ENCODE assay signal across 1 cellular context in the genomic region with DNA sequence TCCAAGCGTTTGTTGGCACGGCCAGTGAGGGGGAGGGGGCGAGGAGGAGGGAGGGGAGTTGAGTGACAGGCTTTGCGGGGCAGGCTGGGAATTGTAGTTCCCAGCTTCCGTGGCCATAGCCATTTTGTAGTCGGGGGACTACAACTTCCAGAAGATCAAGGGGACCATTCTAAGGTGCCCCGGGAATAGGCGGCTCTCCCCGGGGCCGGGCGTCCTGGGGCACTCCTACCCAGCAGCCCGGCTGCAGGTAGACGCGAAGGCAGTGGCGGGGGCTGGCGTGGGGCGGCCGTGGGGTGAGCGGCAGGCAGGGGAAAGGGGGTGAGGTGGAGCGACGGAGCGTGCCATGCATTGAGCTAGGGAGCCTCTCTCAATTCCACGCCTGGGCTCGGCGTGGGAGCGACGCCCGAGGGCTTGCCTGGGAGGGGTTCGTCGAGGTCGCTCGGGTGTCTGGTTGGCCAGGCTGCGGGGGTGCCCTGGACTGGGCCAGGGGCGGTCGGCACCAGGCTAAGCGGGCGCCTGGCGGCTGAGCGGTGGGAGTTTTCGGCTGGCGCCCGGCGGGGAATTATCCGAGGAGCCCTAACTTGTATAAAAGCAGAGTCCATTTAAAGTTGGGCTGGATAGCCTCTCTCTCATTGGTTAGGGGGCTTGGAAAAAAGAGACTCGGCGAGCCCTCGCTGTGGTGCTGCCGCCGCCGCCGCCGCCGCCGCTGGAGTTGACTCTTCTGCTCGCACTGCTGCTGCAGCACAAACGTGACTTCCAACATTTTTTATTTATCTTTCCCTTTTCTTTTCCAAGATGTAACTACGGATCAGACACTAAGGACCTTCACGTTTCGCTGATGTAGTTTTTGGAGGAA.
A peak's percentile ranks its signal among the peaks of the same experiment; 100 is the strongest.
TF ChIP-seq lines count a peak whose summit lies in the region.

A gene (plus strand): TSS at position 709 of the 856 bp plus-strand sequence. CDS start 471 bp downstream, outside the sequence.

TF ChIP-seq in HepG2, 621 proteins besides CTCF, POLR2A, EP300 and RAD21 (continued from another document and continues in another):
- TF ChIP-seq, protein P1, sequence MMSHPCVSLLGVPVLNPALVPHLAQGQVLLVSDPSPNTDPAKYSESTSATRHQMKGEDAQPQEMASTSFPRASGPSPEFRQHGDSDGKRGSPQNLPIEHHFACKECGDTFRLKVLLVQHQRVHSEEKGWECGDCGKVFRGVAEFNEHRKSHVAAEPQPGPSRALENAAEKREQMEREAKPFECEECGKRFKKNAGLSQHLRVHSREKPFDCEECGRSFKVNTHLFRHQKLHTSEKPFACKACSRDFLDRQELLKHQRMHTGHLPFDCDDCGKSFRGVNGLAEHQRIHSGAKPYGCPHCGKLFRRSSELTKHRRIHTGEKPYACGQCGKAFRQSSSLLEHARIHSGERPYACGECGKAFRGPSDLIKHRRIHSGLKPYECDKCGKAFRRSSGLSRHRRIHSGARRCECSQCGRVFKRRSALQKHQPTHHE (CRISPR knock-in tag; IDR thresholded peaks at IDR 0.05; ENCODE audit: borderline replicate concordance): 0 out of 2 replicates have a peak, but pooled peaks have one; percentile 23
- TF ChIP-seq, protein P2, sequence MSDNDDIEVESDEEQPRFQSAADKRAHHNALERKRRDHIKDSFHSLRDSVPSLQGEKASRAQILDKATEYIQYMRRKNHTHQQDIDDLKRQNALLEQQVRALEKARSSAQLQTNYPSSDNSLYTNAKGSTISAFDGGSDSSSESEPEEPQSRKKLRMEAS (IDR thresholded peaks at IDR 0.05): peak; percentile 78
- TF ChIP-seq, protein P3, sequence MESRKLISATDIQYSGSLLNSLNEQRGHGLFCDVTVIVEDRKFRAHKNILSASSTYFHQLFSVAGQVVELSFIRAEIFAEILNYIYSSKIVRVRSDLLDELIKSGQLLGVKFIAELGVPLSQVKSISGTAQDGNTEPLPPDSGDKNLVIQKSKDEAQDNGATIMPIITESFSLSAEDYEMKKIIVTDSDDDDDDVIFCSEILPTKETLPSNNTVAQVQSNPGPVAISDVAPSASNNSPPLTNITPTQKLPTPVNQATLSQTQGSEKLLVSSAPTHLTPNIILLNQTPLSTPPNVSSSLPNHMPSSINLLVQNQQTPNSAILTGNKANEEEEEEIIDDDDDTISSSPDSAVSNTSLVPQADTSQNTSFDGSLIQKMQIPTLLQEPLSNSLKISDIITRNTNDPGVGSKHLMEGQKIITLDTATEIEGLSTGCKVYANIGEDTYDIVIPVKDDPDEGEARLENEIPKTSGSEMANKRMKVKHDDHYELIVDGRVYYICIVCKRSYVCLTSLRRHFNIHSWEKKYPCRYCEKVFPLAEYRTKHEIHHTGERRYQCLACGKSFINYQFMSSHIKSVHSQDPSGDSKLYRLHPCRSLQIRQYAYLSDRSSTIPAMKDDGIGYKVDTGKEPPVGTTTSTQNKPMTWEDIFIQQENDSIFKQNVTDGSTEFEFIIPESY (CRISPR knock-in tag; IDR thresholded peaks at IDR 0.05): no peak
- TF ChIP-seq SP4 (CRISPR knock-in tag; IDR thresholded peaks at IDR 0.05) (no peak), SMAD9 (CRISPR knock-in tag; IDR thresholded peaks at IDR 0.05) (no peak), HNRNPUL1 (IDR thresholded peaks at IDR 0.05; ENCODE audit: low read depth, low read length) (peak; percentile 56; the same call in 1 of the 2 replicates), HOXD1 (CRISPR knock-in tag; IDR thresholded peaks at IDR 0.05) (0 out of 2 replicates have a peak, but pooled peaks have one; percentile 40), NFRKB (IDR thresholded peaks at IDR 0.05) (no peak), NFKB2 (CRISPR knock-in tag; IDR thresholded peaks at IDR 0.05; ENCODE audit: borderline replicate concordance) (peak; percentile 83; the same call in 1 of the 2 replicates), HMG20B (CRISPR knock-in tag; conservative IDR thresholded peaks at IDR 0.05) (peak; percentile 78; the same call in 1 of the 2 replicates), ZFP36L1 (CRISPR knock-in tag; IDR thresholded peaks at IDR 0.05) (no peak), HNRNPLL (IDR thresholded peaks at IDR 0.05; ENCODE audit: low read depth, low read length, poor library complexity, severe bottlenecking) (peak; percentile 67), SMAD1 (CRISPR knock-in tag; IDR thresholded peaks at IDR 0.05; ENCODE audit: borderline replicate concordance, low read depth) (no peak), PCBP1 (IDR thresholded peaks at IDR 0.05; ENCODE audit: borderline replicate concordance, low read depth, low read length) (peak; percentile 71; the same call in 1 of the 2 replicates), RELA (CRISPR knock-in tag; IDR thresholded peaks at IDR 0.05) (no peak), MTF1 (CRISPR knock-in tag; IDR thresholded peaks at IDR 0.05) (no peak), JUN (CRISPR knock-in tag; IDR thresholded peaks at IDR 0.05) (0 out of 2 replicates have a peak, but pooled peaks have one; percentile 32), TBP (CRISPR knock-in tag; IDR thresholded peaks at IDR 0.05) (peak; percentile 45; the same call in 1 of the 2 replicates), SATB2 (CRISPR knock-in tag; IDR thresholded peaks at IDR 0.05) (no peak; the same call in 1 of the 2 replicates), JARID2 (CRISPR knock-in tag; IDR thresholded peaks at IDR 0.05; ENCODE audit: insufficient replicate concordance) (peak; percentile 27), ZNF205 (CRISPR knock-in tag; IDR thresholded peaks at IDR 0.05) (peak; percentile 61; the same call in 1 of the 2 replicates), ZNF317 (CRISPR knock-in tag; IDR thresholded peaks at IDR 0.05) (no peak; the same call in none of the 2 replicates), ZNF33B (CRISPR knock-in tag; IDR thresholded peaks at IDR 0.05) (no peak; the same call in 1 of the 2 replicates), ZNF331 (CRISPR knock-in tag; IDR thresholded peaks at IDR 0.05) (no peak; the same call in 1 of the 2 replicates), ZNF253 (CRISPR knock-in tag; IDR thresholded peaks at IDR 0.05; ENCODE audit: borderline replicate concordance) (no peak), ZNF562 (CRISPR knock-in tag; IDR thresholded peaks at IDR 0.05; ENCODE audit: borderline replicate concordance) (no peak), ASH2L (IDR thresholded peaks at IDR 0.05; ENCODE audit: insufficient read length, low read depth, low read length) (peak; percentile 95), SRSF4 (IDR thresholded peaks at IDR 0.05; ENCODE audit: low read depth, low read length, poor library complexity, severe bottlenecking) (no peak), ZFP82 (CRISPR knock-in tag; IDR thresholded peaks at IDR 0.05; ENCODE audit: borderline replicate concordance) (peak; percentile 87; the same call in 1 of the 2 replicates), SMAD3 (CRISPR knock-in tag; IDR thresholded peaks at IDR 0.05) (no peak; the same call in 1 of the 2 replicates), ZFY (CRISPR knock-in tag; IDR thresholded peaks at IDR 0.05) (peak; percentile 2), KDM5B (CRISPR knock-in tag; IDR thresholded peaks at IDR 0.05; ENCODE audit: borderline replicate concordance) (peak; percentile 53; the same call in 1 of the 2 replicates), MTA3 (CRISPR knock-in tag; IDR thresholded peaks at IDR 0.05) (no peak), CEBPG (CRISPR knock-in tag; IDR thresholded peaks at IDR 0.05) (no peak; the same call in 1 of the 2 replicates), SP2 (CRISPR knock-in tag; IDR thresholded peaks at IDR 0.05) (peak; percentile 63)
- TF ChIP-seq, protein P4, sequence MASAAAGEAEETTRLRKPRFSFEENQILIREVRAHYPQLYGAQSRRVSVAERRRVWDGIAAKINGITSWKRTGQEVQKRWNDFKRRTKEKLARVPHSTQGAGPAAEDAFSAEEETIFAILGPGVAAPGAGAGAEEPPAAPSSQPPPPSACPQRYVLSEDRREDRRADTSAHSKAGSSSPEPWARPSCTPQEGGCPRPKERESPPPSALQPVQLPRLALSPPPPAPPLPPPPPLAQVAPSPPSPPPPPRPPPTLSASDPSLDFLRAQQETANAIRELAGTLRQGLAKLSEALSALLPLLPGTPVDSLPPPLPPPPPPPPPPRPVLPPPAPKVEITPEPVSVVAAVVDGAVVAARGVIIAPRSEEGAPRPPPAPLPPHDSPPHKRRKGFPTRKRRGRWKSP (CRISPR knock-in tag; IDR thresholded peaks at IDR 0.05): 0 out of 2 replicates have a peak, but pooled peaks have one; percentile 37
- TF ChIP-seq, protein P5, sequence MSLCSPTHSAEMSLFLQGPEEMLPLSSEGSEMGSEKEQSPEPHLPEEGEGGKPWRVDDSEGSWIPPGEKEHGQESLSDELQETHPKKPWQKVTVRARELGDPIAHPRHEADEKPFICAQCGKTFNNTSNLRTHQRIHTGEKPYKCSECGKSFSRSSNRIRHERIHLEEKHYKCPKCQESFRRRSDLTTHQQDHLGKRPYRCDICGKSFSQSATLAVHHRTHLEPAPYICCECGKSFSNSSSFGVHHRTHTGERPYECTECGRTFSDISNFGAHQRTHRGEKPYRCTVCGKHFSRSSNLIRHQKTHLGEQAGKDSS (CRISPR knock-in tag; IDR thresholded peaks at IDR 0.05; ENCODE audit: borderline replicate concordance, low read depth): peak; percentile 71; the same call in 1 of the 2 replicates
- TF ChIP-seq, protein P6, sequence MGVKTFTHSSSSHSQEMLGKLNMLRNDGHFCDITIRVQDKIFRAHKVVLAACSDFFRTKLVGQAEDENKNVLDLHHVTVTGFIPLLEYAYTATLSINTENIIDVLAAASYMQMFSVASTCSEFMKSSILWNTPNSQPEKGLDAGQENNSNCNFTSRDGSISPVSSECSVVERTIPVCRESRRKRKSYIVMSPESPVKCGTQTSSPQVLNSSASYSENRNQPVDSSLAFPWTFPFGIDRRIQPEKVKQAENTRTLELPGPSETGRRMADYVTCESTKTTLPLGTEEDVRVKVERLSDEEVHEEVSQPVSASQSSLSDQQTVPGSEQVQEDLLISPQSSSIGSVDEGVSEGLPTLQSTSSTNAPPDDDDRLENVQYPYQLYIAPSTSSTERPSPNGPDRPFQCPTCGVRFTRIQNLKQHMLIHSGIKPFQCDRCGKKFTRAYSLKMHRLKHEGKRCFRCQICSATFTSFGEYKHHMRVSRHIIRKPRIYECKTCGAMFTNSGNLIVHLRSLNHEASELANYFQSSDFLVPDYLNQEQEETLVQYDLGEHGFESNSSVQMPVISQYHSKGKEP (CRISPR knock-in tag; IDR thresholded peaks at IDR 0.05): no peak; the same call in 1 of the 2 replicates
- TF ChIP-seq, protein P7, sequence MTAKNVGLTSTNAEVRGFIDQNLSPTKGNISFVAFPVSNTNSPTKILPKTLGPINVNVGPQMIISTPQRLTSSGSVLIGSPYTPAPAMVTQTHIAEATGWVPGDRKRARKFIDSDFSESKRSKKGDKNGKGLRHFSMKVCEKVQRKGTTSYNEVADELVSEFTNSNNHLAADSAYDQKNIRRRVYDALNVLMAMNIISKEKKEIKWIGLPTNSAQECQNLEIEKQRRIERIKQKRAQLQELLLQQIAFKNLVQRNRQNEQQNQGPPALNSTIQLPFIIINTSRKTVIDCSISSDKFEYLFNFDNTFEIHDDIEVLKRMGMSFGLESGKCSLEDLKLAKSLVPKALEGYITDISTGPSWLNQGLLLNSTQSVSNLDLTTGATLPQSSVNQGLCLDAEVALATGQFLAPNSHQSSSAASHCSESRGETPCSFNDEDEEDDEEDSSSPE (CRISPR knock-in tag; IDR thresholded peaks at IDR 0.05): no peak; the same call in 1 of the 2 replicates
- TF ChIP-seq, protein P8, sequence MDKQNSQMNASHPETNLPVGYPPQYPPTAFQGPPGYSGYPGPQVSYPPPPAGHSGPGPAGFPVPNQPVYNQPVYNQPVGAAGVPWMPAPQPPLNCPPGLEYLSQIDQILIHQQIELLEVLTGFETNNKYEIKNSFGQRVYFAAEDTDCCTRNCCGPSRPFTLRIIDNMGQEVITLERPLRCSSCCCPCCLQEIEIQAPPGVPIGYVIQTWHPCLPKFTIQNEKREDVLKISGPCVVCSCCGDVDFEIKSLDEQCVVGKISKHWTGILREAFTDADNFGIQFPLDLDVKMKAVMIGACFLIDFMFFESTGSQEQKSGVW (CRISPR knock-in tag; IDR thresholded peaks at IDR 0.05; ENCODE audit: borderline replicate concordance): no peak
- TF ChIP-seq, protein P9, sequence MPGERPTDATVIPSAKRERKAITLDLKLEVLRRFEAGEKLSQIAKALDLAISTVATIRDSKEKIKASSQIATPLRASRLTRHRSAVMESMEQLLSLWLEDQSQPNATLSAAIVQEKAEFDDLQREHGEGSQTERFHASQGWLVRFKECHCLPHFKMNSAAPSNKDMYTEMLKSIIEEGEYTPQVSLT (CRISPR knock-in tag; IDR thresholded peaks at IDR 0.05; ENCODE audit: borderline replicate concordance, low read depth): no peak
- TF ChIP-seq, protein P10, sequence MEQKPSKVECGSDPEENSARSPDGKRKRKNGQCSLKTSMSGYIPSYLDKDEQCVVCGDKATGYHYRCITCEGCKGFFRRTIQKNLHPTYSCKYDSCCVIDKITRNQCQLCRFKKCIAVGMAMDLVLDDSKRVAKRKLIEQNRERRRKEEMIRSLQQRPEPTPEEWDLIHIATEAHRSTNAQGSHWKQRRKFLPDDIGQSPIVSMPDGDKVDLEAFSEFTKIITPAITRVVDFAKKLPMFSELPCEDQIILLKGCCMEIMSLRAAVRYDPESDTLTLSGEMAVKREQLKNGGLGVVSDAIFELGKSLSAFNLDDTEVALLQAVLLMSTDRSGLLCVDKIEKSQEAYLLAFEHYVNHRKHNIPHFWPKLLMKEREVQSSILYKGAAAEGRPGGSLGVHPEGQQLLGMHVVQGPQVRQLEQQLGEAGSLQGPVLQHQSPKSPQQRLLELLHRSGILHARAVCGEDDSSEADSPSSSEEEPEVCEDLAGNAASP (CRISPR knock-in tag; IDR thresholded peaks at IDR 0.05; ENCODE audit: borderline replicate concordance): peak; percentile 63; the same call in 1 of the 2 replicates
- TF ChIP-seq, protein P11, sequence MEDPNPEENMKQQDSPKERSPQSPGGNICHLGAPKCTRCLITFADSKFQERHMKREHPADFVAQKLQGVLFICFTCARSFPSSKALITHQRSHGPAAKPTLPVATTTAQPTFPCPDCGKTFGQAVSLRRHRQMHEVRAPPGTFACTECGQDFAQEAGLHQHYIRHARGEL (CRISPR knock-in tag; IDR thresholded peaks at IDR 0.05): no peak
- TF ChIP-seq, protein P12, sequence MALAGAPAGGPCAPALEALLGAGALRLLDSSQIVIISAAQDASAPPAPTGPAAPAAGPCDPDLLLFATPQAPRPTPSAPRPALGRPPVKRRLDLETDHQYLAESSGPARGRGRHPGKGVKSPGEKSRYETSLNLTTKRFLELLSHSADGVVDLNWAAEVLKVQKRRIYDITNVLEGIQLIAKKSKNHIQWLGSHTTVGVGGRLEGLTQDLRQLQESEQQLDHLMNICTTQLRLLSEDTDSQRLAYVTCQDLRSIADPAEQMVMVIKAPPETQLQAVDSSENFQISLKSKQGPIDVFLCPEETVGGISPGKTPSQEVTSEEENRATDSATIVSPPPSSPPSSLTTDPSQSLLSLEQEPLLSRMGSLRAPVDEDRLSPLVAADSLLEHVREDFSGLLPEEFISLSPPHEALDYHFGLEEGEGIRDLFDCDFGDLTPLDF (CRISPR knock-in tag; IDR thresholded peaks at IDR 0.05): no peak
- TF ChIP-seq, protein P13, sequence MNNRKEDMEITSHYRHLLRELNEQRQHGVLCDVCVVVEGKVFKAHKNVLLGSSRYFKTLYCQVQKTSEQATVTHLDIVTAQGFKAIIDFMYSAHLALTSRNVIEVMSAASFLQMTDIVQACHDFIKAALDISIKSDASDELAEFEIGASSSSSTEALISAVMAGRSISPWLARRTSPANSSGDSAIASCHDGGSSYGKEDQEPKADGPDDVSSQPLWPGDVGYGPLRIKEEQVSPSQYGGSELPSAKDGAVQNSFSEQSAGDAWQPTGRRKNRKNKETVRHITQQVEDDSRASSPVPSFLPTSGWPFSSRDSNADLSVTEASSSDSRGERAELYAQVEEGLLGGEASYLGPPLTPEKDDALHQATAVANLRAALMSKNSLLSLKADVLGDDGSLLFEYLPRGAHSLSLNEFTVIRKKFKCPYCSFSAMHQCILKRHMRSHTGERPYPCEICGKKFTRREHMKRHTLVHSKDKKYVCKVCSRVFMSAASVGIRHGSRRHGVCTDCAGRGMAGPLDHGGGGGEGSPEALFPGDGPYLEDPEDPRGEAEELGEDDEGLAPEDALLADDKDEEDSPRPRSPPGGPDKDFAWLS (CRISPR knock-in tag; IDR thresholded peaks at IDR 0.05; ENCODE audit: borderline replicate concordance): 0 out of 2 replicates have a peak, but pooled peaks have one; percentile 47
